9 cellular contexts compared by ENCODE assay signal in genomic region chr2:69781321-69782248, GRCh38. TPM values are rescaled to one million over a fixed set of nuclear protein-coding genes. Genes with fewer than 3 reads are reported as not detected.
DNase-seq lines count a peak whose midpoint lies in the region; ATAC-seq, FAIRE-seq and TF ChIP-seq lines count a peak whose summit lies in the region.
"Had no signal": no experiment of that assay in that cellular context is flagged by ENCODE, and none has a peak within 500 bp of the region (broad histone marks: within the 10 kb centered on the region; RNA-seq: fewer than 3 reads in every experiment).

No MANE protein-coding gene starts in this region.

- H3K27me3 ChIP-seq in K562 (ENCODE audit: control insufficient read depth in 2 of 2, insufficient read depth in 2 of 2, low read length in 2 of 2) (no peaks in the 10 kb centered on the region), prostate gland (replicated peaks; ENCODE audit: insufficient read depth) (no peaks in the 10 kb centered on the region), brain microvascular endothelial cell (replicated peaks) (no peaks in the 10 kb centered on the region)

- FAIRE-seq in K562 (lab: Jason Lieb, UNC) = peak; percentile 57

- no peak for TF ChIP-seq RAD21 in K562 (CRISPR knock-in tag; conservative IDR thresholded peaks at IDR 0.05 in 1 of 2, IDR thresholded peaks at IDR 0.05 in 1 of 2)

- 30% methylated on average over 5 of the region's 5 CpGs for WGBS in K562 (ENCODE audit: insufficient coverage, low coverage, missing lambda C conversion rate)
- 36% methylated on average over 5 of the region's 5 CpGs for whole genome bisulfite sequencing in prostate gland

- no peaks in the 10 kb centered on the region for H3K79me2 ChIP-seq in K562 (ENCODE audit: control insufficient read depth, insufficient read depth, low read length)

- H3K4me1 ChIP-seq in K562 (replicated peaks in 1 of 2; ENCODE audit: control insufficient read depth in 2 of 2, insufficient read depth in 2 of 2, low read length in 2 of 2) (peaks cover 0 to 16% of the 10 kb centered on the region in 2 experiments; a peak in 3 of 5 replicates), prostate gland (replicated peaks) (peaks cover 7% of the 10 kb centered on the region)

- no peaks in the 10 kb centered on the region for H3K9me1 ChIP-seq in K562 (ENCODE audit: control insufficient read depth, insufficient read depth, low read length)

- no peaks in the 10 kb centered on the region for H3K36me3 ChIP-seq in K562 (ENCODE audit: control insufficient read depth, insufficient read depth, low read length)
- no peaks in the 10 kb centered on the region for H3K36me3 ChIP-seq in prostate gland
- no peaks in the 10 kb centered on the region for H3K36me3 ChIP-seq in brain microvascular endothelial cell (replicated peaks)

- POLR2A ChIA-PET in K562 (lab: Yijun Ruan, JAX) = interaction anchor here (1.1 to 2.6 kb wide), 2 partner anchors 9 to 12 kb away, joined by 3 to 11 read pairs; no protein-coding TSS in a partner anchor

- TF ChIP-seq CTCF in LNCaP clone FGC (IDR thresholded peaks at IDR 0.05; ENCODE audit: control insufficient read depth, extremely low read depth, insufficient read depth) = no peak
- no peak for TF ChIP-seq CTCF in K562 (IDR thresholded peaks at IDR 0.05 in 2 of 3, conservative IDR thresholded peaks at IDR 0.05 in 1 of 3; ENCODE audit: insufficient read depth in 2 of 3, low read depth in 1 of 3, low read length in 3 of 3)
- no peak for TF ChIP-seq CTCF in prostate gland (IDR thresholded peaks at IDR 0.05)
- TF ChIP-seq CTCF in brain microvascular endothelial cell (IDR thresholded peaks at IDR 0.05; ENCODE audit: low read depth, low read length, missing control alignments) = no peak

- no peak overlapping the region for H3K9ac ChIP-seq in K562 (ENCODE audit: insufficient read depth in 1 of 2, low read depth in 2 of 2, low read length in 2 of 2)

- TF ChIP-seq POLR2A in K562 (conservative IDR thresholded peaks at IDR 0.05) (no peak), prostate gland (IDR thresholded peaks at IDR 0.05) (no peak)

- no TSS peak for BruUV-seq in K562 (replicated peaks; lab: Mats Ljungman, UMichigan)

- ATAC-seq in GM19452 (IDR thresholded peaks at IDR 0.05; ENCODE audit: unreplicated experiment) (peak; percentile 42), K562 (no peak; the same call in 2 of the 3 replicates), GM18519 (IDR thresholded peaks at IDR 0.05; ENCODE audit: low FRiP score, unreplicated experiment) (no peak)

- no peak overlapping the region for H3K4me2 ChIP-seq in K562 (ENCODE audit: insufficient read depth, low read length)

- TF ChIP-seq EP300 in K562 (IDR thresholded peaks at IDR 0.05; ENCODE audit: low read length) = peak; percentile 43; the same call in 1 of the 2 replicates

- intact Hi-C loops in K562 (cut with micrococcal nuclease) = no loop called here
- intact Hi-C loops in prostate gland (cut with DNase I) = no loop called here

- no peaks in the 10 kb centered on the region for H4K20me1 ChIP-seq in K562 (replicated peaks; ENCODE audit: control insufficient read depth, insufficient read depth, low read length)

- H3K4me3 ChIP-seq in LNCaP clone FGC (ENCODE audit: low read depth, low read length) (no peak overlapping the region), K562 (no peak overlapping the region), prostate gland (no peak overlapping the region), brain microvascular endothelial cell (ENCODE audit: low read depth, low read length) (no peak overlapping the region)

- in situ Hi-C loops in K562 (cut with MboI) (no loop called here), brain microvascular endothelial cell (cut with HindIII; ENCODE audit: low pct_ligation_motif_present, low sequenced_read_pairs) (no loop called here)

- CTCF ChIA-PET in K562 (lab: Yijun Ruan, JAX; ENCODE audit: low intra/inter-chr PET ratio) = no interaction called here

- DNase-seq in LNCaP clone FGC (ENCODE audit: low read depth) (peak; percentile 58), K562 (ENCODE audit: extremely low read depth in 1 of 4, low spot score in 3 of 4) (no peak), prostate gland (ENCODE audit: low spot score) (peak; percentile 64), NCI-H2227 treated with DMSO at 0.1 percent for 48 hours (lab: John Stamatoyannopoulos, UW) (no peak), brain microvascular endothelial cell (no peak), inferior parietal cortex (ENCODE audit: extremely low spot score) (no peak)
- DNase-seq: hippocampal formation had no signal

- no peak overlapping the region for H2AFZ ChIP-seq in K562 (ENCODE audit: low read depth, low read length)

- no peak overlapping the region for H3K27ac ChIP-seq in K562 (ENCODE audit: extremely low read depth, low read depth, low read length)
- peak overlapping the region; percentile 45 to 69 for H3K27ac ChIP-seq in prostate gland
- no peak overlapping the region for H3K27ac ChIP-seq in brain microvascular endothelial cell

- no peaks in the 10 kb centered on the region for H3K9me3 ChIP-seq in K562 (replicated peaks; ENCODE audit: control insufficient read depth, insufficient read depth, low read depth, low read length)
- H3K9me3 ChIP-seq in prostate gland = no peaks in the 10 kb centered on the region

TF ChIP-seq in K562, 482 proteins besides CTCF, POLR2A, EP300 and RAD21 (continues in another document):
- TF ChIP-seq KLF16 (IDR thresholded peaks at IDR 0.05) = peak; percentile 26; the same call in 1 of the 2 replicates
- no peak for TF ChIP-seq HDAC1 (IDR thresholded peaks at IDR 0.05)
- peak; percentile 66 for TF ChIP-seq MEIS2 (IDR thresholded peaks at IDR 0.05; ENCODE audit: partially characterized antibody)
- no peak for TF ChIP-seq FOXO4 (CRISPR knock-in tag; IDR thresholded peaks at IDR 0.05)
- no peak for TF ChIP-seq MXI1 (IDR thresholded peaks at IDR 0.05; ENCODE audit: low read depth, low read length)
- TF ChIP-seq BCL6 (CRISPR knock-in tag; IDR thresholded peaks at IDR 0.05) = no peak
- peak; percentile 49; the same call in 1 of the 2 replicates for TF ChIP-seq POLR2AphosphoS5 (IDR thresholded peaks at IDR 0.05; ENCODE audit: control insufficient read depth, insufficient read depth, low read depth, low read length)

RNA-seq across cellular contexts. Expression of gene ANXA4, which starts 39.7 kb away (rescaled TPM):
- 15.5 and 15.8 TPM in 2 replicates for total RNA-seq in K562 (2011; cell fraction: chromatin; rRNA removed; ENCODE audit: low replicate concordance)
- total RNA-seq in K562 (2011; cell fraction: nucleolus; rRNA removed) = 8.4 and 9.0 TPM in 2 replicates
- total RNA-seq in K562 (2011; cell fraction: nucleoplasm; rRNA removed) = 12.1 and 16.6 TPM in 2 replicates
- total RNA-seq in K562 (2014; rRNA removed) = 7.5 and 10.9 TPM in 2 replicates
- total RNA-seq in K562 (2014; rRNA removed; fragmentation: Illumina TruSeq; extraction: Trizol) = 3.0 and 3.7 TPM in 2 replicates
- total RNA-seq in K562 (2015; rRNA removed; fragmentation: Illumina TruSeq; extraction: Trizol) = 2.9 and 3.4 TPM in 2 replicates
- 11.8 and 12.7 TPM in 2 replicates for total RNA-seq in K562 (2021)
- 9.5 and 11.7 TPM in 2 replicates for polyA plus RNA-seq in K562 (2011; rRNA removed)
- polyA plus RNA-seq in K562 (2011; cell fraction: cytosol; rRNA removed) = 9.1 and 15.4 TPM in 2 replicates
- 7.3 and 16.5 TPM in 2 replicates for polyA plus RNA-seq in K562 (2011; cell fraction: nucleus; rRNA removed)
- 16.0 and 34.4 TPM in 2 replicates for polyA plus RNA-seq in K562 (2012)
- polyA plus RNA-seq in K562 (2014; fragmentation: Illumina TruSeq; extraction: Trizol) = 13.6 and 16.1 TPM in 2 replicates
- polyA plus RNA-seq in K562 (2014; fragmentation: Nextera tagmentation; extraction: Ambion mirVana) = 10 to 100 TPM; 11.6 to 13.2 TPM
- 10.2 and 10.9 TPM in 2 replicates for polyA plus RNA-seq in K562 (2014; rRNA removed)
- 7.3 and 14.4 TPM in 2 replicates for polyA minus RNA-seq in K562 (2011; rRNA and poly(A)+ RNA removed)
- 5.4 and 8.7 TPM in 2 replicates for polyA minus RNA-seq in K562 (2011; cell fraction: cytosol; rRNA and poly(A)+ RNA removed)
- polyA minus RNA-seq in K562 (2011; cell fraction: nucleus; rRNA and poly(A)+ RNA removed) = 5.4 and 10.0 TPM in 2 replicates
- 10 to 100 TPM; 37.7 to 40.1 TPM for total RNA-seq in prostate gland

RNA-seq across cellular contexts. Expression of gene GMCL1, which starts 47.9 kb away (rescaled TPM):
- 10.8 and 41.5 TPM in 2 replicates for total RNA-seq in K562 (2011; cell fraction: chromatin; rRNA removed; ENCODE audit: low replicate concordance)
- total RNA-seq in K562 (2011; cell fraction: nucleolus; rRNA removed) = 5.8 and 8.2 TPM in 2 replicates
- total RNA-seq in K562 (2011; cell fraction: nucleoplasm; rRNA removed) = 15.5 and 33.4 TPM in 2 replicates
- total RNA-seq in K562 (2014; rRNA removed) (15.2 and 20.9 TPM in 2 replicates), K562 (2014; rRNA removed; fragmentation: Illumina TruSeq; extraction: Trizol) (20.0 and 21.8 TPM in 2 replicates), K562 (2015; rRNA removed; fragmentation: Illumina TruSeq; extraction: Trizol) (13.4 and 15.0 TPM in 2 replicates), K562 (2021) (18.6 and 18.7 TPM in 2 replicates), prostate gland (10 to 100 TPM; 16.4 to 23.6 TPM)
- polyA plus RNA-seq in K562 (2011; rRNA removed) (19.3 and 27.3 TPM in 2 replicates), K562 (2014; fragmentation: Illumina TruSeq; extraction: Trizol) (21.3 and 26.2 TPM in 2 replicates), K562 (2014; fragmentation: Nextera tagmentation; extraction: Ambion mirVana) (1 to 10 TPM; 7.0 to 8.1 TPM), K562 (2014; rRNA removed) (15.4 and 18.1 TPM in 2 replicates)
- polyA plus RNA-seq in K562 (2011; cell fraction: cytosol; rRNA removed) = 6.4 and 14.0 TPM in 2 replicates
- 5.9 and 9.6 TPM in 2 replicates for polyA plus RNA-seq in K562 (2011; cell fraction: nucleus; rRNA removed)
- 14.6 and 16.4 TPM in 2 replicates for polyA plus RNA-seq in K562 (2012)
- 20.2 and 29.6 TPM in 2 replicates for polyA minus RNA-seq in K562 (2011; rRNA and poly(A)+ RNA removed)
- 7.8 and 13.7 TPM in 2 replicates for polyA minus RNA-seq in K562 (2011; cell fraction: cytosol; rRNA and poly(A)+ RNA removed)
- polyA minus RNA-seq in K562 (2011; cell fraction: nucleus; rRNA and poly(A)+ RNA removed) = 5.1 TPM in 2 replicates

Comparison
In these comparisons a context has a peak if more than half of its experiments do, and no peak if none do; other contexts are left out.
1. DNase-seq: peak in LNCaP clone FGC (single experiment) and prostate gland (single experiment); none in K562 (0 of 4), NCI-H2227 treated with DMSO at 0.1 percent for 48 hours (single experiment), brain microvascular endothelial cell (single experiment) and inferior parietal cortex (single experiment).
2. H3K27ac ChIP-seq: peak in prostate gland (2 of 2); none in K562 (single experiment) and brain microvascular endothelial cell (single experiment).